In genomic region chr2:217444509-217444908, GRCh38 we compare ENCODE assay signal across 10 cellular contexts.
"Had no signal": no experiment of that assay in that cellular context is flagged by ENCODE, and none has a peak within 500 bp of the region (broad histone marks: within the 10 kb centered on the region; RNA-seq: fewer than 3 reads in every experiment).

No MANE protein-coding gene starts in this region.

- H3K9ac ChIP-seq: KMS-11 had no signal

- DNase-seq: H9, HCEC 1CT, KBM-7 had no signal

- H3K4me3 ChIP-seq: GM23338 had no signal

- H3K27ac Mint-ChIP-seq: GM23338, H9, IgD-negative memory B cell had no signal

- H3K4me3 Mint-ChIP-seq: GM23338, H9 had no signal

- H3K27ac ChIP-seq: HL-60, KMS-11 had no signal

- H3K4me1 Mint-ChIP-seq: GM23338, H9 had no signal

- H2AFZ ChIP-seq: GM23338 had no signal

- ATAC-seq: GM23338, HepG2 had no signal

- H3K9me3 Mint-ChIP-seq: GM23338 had no signal

- H3K4me2 ChIP-seq: GM23338, KMS-11 had no signal

- FAIRE-seq: H1, H54, HepG2 had no signal
